26 cellular contexts compared by ENCODE assay signal in the genomic region with DNA sequence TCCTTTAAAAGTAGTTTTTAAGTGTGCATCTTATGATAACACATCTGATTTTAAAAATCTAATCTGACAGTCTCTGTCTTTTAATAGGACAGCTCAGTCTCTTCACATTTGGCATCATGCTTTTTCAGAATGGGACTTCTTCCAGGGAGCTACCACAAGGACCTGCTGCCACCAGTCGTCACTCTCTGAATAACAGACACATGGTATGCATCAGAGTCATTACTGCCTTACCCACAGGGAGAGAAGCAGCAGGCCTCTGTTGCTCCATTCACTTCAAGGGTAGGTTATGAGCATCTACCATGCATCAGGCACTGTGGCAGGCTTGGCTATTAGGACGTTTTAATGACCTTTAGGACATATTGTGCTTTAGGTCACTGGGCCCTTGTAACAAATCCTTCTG.
"Had no signal": no experiment of that assay in that cellular context is flagged by ENCODE, and none has a peak within 500 bp of the region (broad histone marks: within the 10 kb centered on the region; RNA-seq: fewer than 3 reads in every experiment).

No MANE protein-coding gene starts in this region.

- H3K27ac Mint-ChIP-seq: activated CD4-positive, alpha-beta T cell treated with anti-CD3 and anti-CD28 coated beads for 36 hours; activated CD8-positive, alpha-beta T cell treated with anti-CD3 and anti-CD28 coated beads for 36 hours; activated naive CD4-positive, alpha-beta T cell treated with anti-CD3 and anti-CD28 coated beads, Interleukin-2, amount 10 ng/mL, durations not matched to agents 7 days and 5 days; activated naive CD8-positive, alpha-beta T cell treated with anti-CD3 and anti-CD28 coated beads for 36 hours; activated T-cell treated with anti-CD3 and anti-CD28 coated beads, Interleukin-2, amount 50 U/mL, for 72 hours; activated T-helper 2 cell treated with anti-CD3 and anti-CD28 coated beads, Interferon-gamma antibody, Interleukin-2, Interleukin-4, amounts not matched to agents 10 μg/mL and 5 μg/mL and 100 μg/mL, durations not matched to agents 14 hours and 24 hours and 36 hours; T-cell had no signal

- H3K27me3 ChIP-seq: brain microvascular endothelial cell, cardiac muscle cell, MG63 had no signal

- H3K4me3 ChIP-seq: cardiac muscle cell, MG63 had no signal

- H3K27me3 Mint-ChIP-seq: activated CD4-positive, alpha-beta T cell treated with anti-CD3 and anti-CD28 coated beads for 36 hours; T-cell had no signal

- H3K9me3 ChIP-seq: MG63 had no signal

- H3K36me3 ChIP-seq: brain microvascular endothelial cell, cardiac muscle cell, MG63, WERI-Rb-1 had no signal

- H3K4me3 Mint-ChIP-seq: activated CD4-positive, alpha-beta T cell treated with anti-CD3 and anti-CD28 coated beads for 36 hours; activated CD8-positive, alpha-beta T cell treated with anti-CD3 and anti-CD28 coated beads for 36 hours; activated naive CD4-positive, alpha-beta T cell treated with anti-CD3 and anti-CD28 coated beads, Interleukin-2, amount 10 ng/mL, durations not matched to agents 7 days and 5 days; activated naive CD8-positive, alpha-beta T cell treated with anti-CD3 and anti-CD28 coated beads for 36 hours; activated T-cell treated with anti-CD3 and anti-CD28 coated beads, Interleukin-2, amount 50 U/mL, for 72 hours; T-cell had no signal

- DNase-seq: activated CD4-positive, alpha-beta T cell treated with anti-CD3 and anti-CD28 coated beads for 36 hours; activated CD4-positive, alpha-beta T cell treated with anti-CD3 and anti-CD28 coated beads, Interleukin-2, amount 50 U/mL, for 1 hour; activated CD8-positive, alpha-beta memory T cell treated with anti-CD3 and anti-CD28 coated beads, Interleukin-2, amount 50 U/mL, for 4 hours; activated CD8-positive, alpha-beta T cell treated with anti-CD3 and anti-CD28 coated beads for 36 hours; activated gamma-delta T cell treated with Interleukin-2 at 50 U/mL for 16 hours; activated naive CD4-positive, alpha-beta T cell treated with anti-CD3 and anti-CD28 coated beads, Interleukin-2, amount 10 ng/mL, durations not matched to agents 7 days and 5 days; activated naive CD8-positive, alpha-beta T cell treated with anti-CD3 and anti-CD28 coated beads for 36 hours; activated T-cell treated with anti-CD3 and anti-CD28 coated beads, Interleukin-2, amount 50 U/mL, for 72 hours; brain microvascular endothelial cell; MG63; MV-4-11; NCI-H1092 treated with DMSO at 0.1 percent for 48 hours; NCI-H1417 treated with DMSO at 0.1 percent for 48 hours; NCI-H187; NCI-H2081; NCI-H446; OCI-M1; SHP77 treated with DMSO at 0.1 percent for 48 hours; T-cell; T-helper 2 cell; T1000; WERI-Rb-1 had no signal

- H3K36me3 Mint-ChIP-seq: activated naive CD4-positive, alpha-beta T cell treated with anti-CD3 and anti-CD28 coated beads, Interleukin-2, amount 10 ng/mL, durations not matched to agents 7 days and 5 days; activated naive CD8-positive, alpha-beta T cell treated with anti-CD3 and anti-CD28 coated beads for 36 hours; T-cell had no signal

- H3K9me3 Mint-ChIP-seq: activated CD8-positive, alpha-beta T cell treated with anti-CD3 and anti-CD28 coated beads for 36 hours; activated naive CD4-positive, alpha-beta T cell treated with anti-CD3 and anti-CD28 coated beads, Interleukin-2, amount 10 ng/mL, durations not matched to agents 7 days and 5 days; activated naive CD8-positive, alpha-beta T cell treated with anti-CD3 and anti-CD28 coated beads for 36 hours; activated T-cell treated with anti-CD3 and anti-CD28 coated beads, Interleukin-2, amount 50 U/mL, for 72 hours; activated T-helper 2 cell treated with anti-CD3 and anti-CD28 coated beads, Interferon-gamma antibody, Interleukin-2, Interleukin-4, amounts not matched to agents 10 μg/mL and 5 μg/mL and 100 μg/mL, durations not matched to agents 14 hours and 24 hours and 36 hours had no signal

- ATAC-seq: activated CD4-positive, alpha-beta T cell treated with anti-CD3 and anti-CD28 coated beads for 36 hours; activated CD8-positive, alpha-beta T cell treated with anti-CD3 and anti-CD28 coated beads for 36 hours; activated T-cell treated with anti-CD3 and anti-CD28 coated beads, Interleukin-2, amount 50 U/mL, for 72 hours; Panc1; T-cell had no signal

- H3K27ac ChIP-seq: brain microvascular endothelial cell, cardiac muscle cell, RWPE1, WERI-Rb-1 had no signal
